8 cellular contexts compared by ENCODE assay signal in the genomic region with DNA sequence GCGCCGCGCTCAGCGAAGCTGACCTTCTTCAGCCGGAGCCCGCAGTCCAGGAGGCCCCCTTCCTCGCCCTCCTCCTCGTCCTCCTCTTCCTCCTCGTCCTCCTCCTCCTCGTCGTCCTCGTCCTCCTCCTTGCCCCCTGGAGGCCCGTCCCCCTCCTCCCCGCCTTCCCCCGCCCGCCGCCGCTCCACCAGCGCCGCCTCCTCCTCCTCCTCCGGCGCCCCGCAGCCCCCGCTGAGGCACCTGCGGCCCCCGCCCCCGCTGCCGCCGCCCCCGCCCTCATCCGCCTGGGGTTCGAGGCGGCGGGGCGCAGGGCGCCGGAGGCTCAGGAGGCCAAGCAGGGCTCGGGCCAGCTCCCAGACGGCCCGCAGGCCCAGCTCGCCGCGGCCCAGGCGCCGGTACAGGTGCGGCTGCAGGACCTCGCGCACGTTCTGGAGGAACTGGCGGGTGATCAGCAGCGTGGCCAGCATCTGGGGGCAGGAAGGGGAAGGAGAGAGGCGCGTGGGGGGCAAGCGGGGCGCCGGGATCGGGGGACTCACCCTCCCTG. TPM values are rescaled to one million over a fixed set of nuclear protein-coding genes. Genes with fewer than 3 reads are reported as not detected.
DNase-seq lines count a peak whose midpoint lies in the region; ATAC-seq and TF ChIP-seq lines count a peak whose summit lies in the region.

No MANE protein-coding gene starts in this region.

- peak; percentile 48 for ATAC-seq in CD4-positive, alpha-beta T cell (ENCODE audit: poor library complexity)
- peak; percentile 33 to 34 for ATAC-seq in naive B cell (ENCODE audit: low read depth in 2 of 2)
- no peak for ATAC-seq in HG02571 (IDR thresholded peaks at IDR 0.05; ENCODE audit: unreplicated experiment)
- ATAC-seq in GM18520 (IDR thresholded peaks at IDR 0.05; ENCODE audit: unreplicated experiment), result no peak

- H3K27me3 ChIP-seq in CD4-positive, alpha-beta T cell (ENCODE audit: control insufficient read depth, insufficient read depth, low read length), result no peaks in the 10 kb centered on the region
- H3K27me3 ChIP-seq in colonic mucosa, result peaks cover 10% of the 10 kb centered on the region

- H3K36me3 Mint-ChIP-seq in CD4-positive, alpha-beta T cell (ENCODE audit: low read depth), result no peaks in the 10 kb centered on the region
- H3K36me3 Mint-ChIP-seq in naive B cell, result no peaks in the 10 kb centered on the region

- POLR2A ChIA-PET in CD4-positive, alpha-beta T cell (lab: Charles Lee), result interaction anchor here (1.2 to 3.5 kb wide), 4 partner anchors 8 to 36 kb away, joined by 3 to 29 read pairs (median 7); partner anchors contain the start of genes DDA1 and MRPL34

- H3K4me1 Mint-ChIP-seq in CD4-positive, alpha-beta T cell (ENCODE audit: low read depth), result peaks cover 15% of the 10 kb centered on the region
- peaks cover 7 to 12% (median 12%) of the 10 kb centered on the region in 3 donors for H3K4me1 Mint-ChIP-seq in naive B cell

- H3K4me3 Mint-ChIP-seq in CD4-positive, alpha-beta T cell, result peak overlapping the region; percentile 71
- peak overlapping the region in 7 of 8 donors; percentile 64 to 86 (median 81) for H3K4me3 Mint-ChIP-seq in naive B cell

- no peaks in the 10 kb centered on the region for H3K36me3 ChIP-seq in colonic mucosa

- peaks cover 11% of the 10 kb centered on the region for H3K4me1 ChIP-seq in colonic mucosa

- H3K27ac Mint-ChIP-seq in CD4-positive, alpha-beta T cell, result no peak overlapping the region
- peak overlapping the region in 1 of 6 donors; percentile 24 for H3K27ac Mint-ChIP-seq in naive B cell

- H3K4me3 ChIP-seq in LNCaP clone FGC (ENCODE audit: low read depth, low read length) (peak overlapping the region; percentile 57), colonic mucosa (peak overlapping the region; percentile 53)

- H3K9me3 ChIP-seq in CD4-positive, alpha-beta T cell (ENCODE audit: control insufficient read depth, low read length), result no peaks in the 10 kb centered on the region
- no peaks in the 10 kb centered on the region for H3K9me3 ChIP-seq in colonic mucosa

- peak overlapping the region; percentile 34 to 66 for H3K9ac ChIP-seq in colonic mucosa (ENCODE audit: low read depth in 2 of 2, low read length in 2 of 2)

- no peaks in the 10 kb centered on the region for H3K9me3 Mint-ChIP-seq in CD4-positive, alpha-beta T cell
- no peaks in the 10 kb centered on the region for H3K9me3 Mint-ChIP-seq in naive B cell

- intact Hi-C loops in CD4-positive, alpha-beta T cell (cut with DNase I, micrococcal nuclease), result no loop called here
- intact Hi-C loops in colonic mucosa (cut with DNase I), result no loop called here

- H3K27me3 Mint-ChIP-seq in CD4-positive, alpha-beta T cell, result no peaks in the 10 kb centered on the region
- H3K27me3 Mint-ChIP-seq in naive B cell, result peaks cover 0 to 15% (median 10%) of the 10 kb centered on the region in 3 donors

- CTCF ChIA-PET in CD4-positive, alpha-beta T cell (lab: Charles Lee), result interaction anchor here (0.6 to 3.5 kb wide), 3 partner anchors 11 to 80 kb away, joined by 3 to 13 read pairs (median 3); partner anchors contain the start of gene MRPL34

- no peak for TF ChIP-seq CTCF in CD4-positive, alpha-beta T cell (IDR thresholded peaks at IDR 0.05)
- TF ChIP-seq CTCF in LNCaP clone FGC (IDR thresholded peaks at IDR 0.05; ENCODE audit: control insufficient read depth, extremely low read depth, insufficient read depth) (no peak), colonic mucosa (IDR thresholded peaks at IDR 0.05) (no peak)

- peak overlapping the region; percentile 59 for H3K27ac ChIP-seq in CD4-positive, alpha-beta T cell (ENCODE audit: low read depth, low read length)
- H3K27ac ChIP-seq in colonic mucosa, result peak overlapping the region; percentile 73

- DNase-seq in CD4-positive, alpha-beta T cell, result peak in 6 of 10 experiments; percentile 27 to 59 (median 44)
- DNase-seq in LNCaP clone FGC (ENCODE audit: low read depth) (no peak), colonic mucosa (no peak), naive B cell (peak; percentile 38), SW 1271 (lab: John Stamatoyannopoulos, UW) (no peak), nucleus accumbens (lab: John Stamatoyannopoulos, UW) (no peak)

RNA-seq across cellular contexts. Expression of gene ANO8, which starts 6.1 kb away (rescaled TPM):
- total RNA-seq in CD4-positive, alpha-beta T cell, result 10 to 100 TPM; 15.3 TPM
- total RNA-seq in colonic mucosa, result 10 to 100 TPM in 1 of 2 donors, 1 to 10 TPM in 1; 8.9 to 13.7 TPM
- not detected for polyA plus RNA-seq in naive B cell (ENCODE audit: low read depth in 6 of 6)

RNA-seq across cellular contexts. Expression of gene GTPBP3, which starts 8.8 kb away (rescaled TPM):
- total RNA-seq in CD4-positive, alpha-beta T cell, result 10 to 100 TPM; 21.2 to 24.0 TPM
- total RNA-seq in colonic mucosa, result 10 to 100 TPM; 15.4 to 26.9 TPM
- polyA plus RNA-seq in naive B cell (ENCODE audit: low read depth in 6 of 6), result 1 to 10 TPM; 5.6 to 9.7 (median 6.8) TPM

RNA-seq across cellular contexts. Expression of gene DDA1, which starts 19.2 kb away (rescaled TPM):
- total RNA-seq in CD4-positive, alpha-beta T cell, result 10 to 100 TPM; 41.4 to 43.4 TPM
- total RNA-seq in colonic mucosa, result 10 to 100 TPM; 39.1 to 45.0 TPM
- polyA plus RNA-seq in naive B cell (ENCODE audit: low read depth in 6 of 6), result 10 to 100 TPM; 16.2 to 25.0 (median 22.6) TPM

RNA-seq across cellular contexts. Expression of gene MRPL34, which starts 22.9 kb away (rescaled TPM):
- total RNA-seq in CD4-positive, alpha-beta T cell, result 10 to 100 TPM; 28.4 to 28.7 TPM
- total RNA-seq in colonic mucosa, result 100 to 1,000 TPM; 127 to 184 TPM
- 100 to 1,000 TPM; 121 to 189 (median 160) TPM for polyA plus RNA-seq in naive B cell (ENCODE audit: low read depth in 6 of 6)

RNA-seq across cellular contexts. Expression of gene ABHD8, which starts 25.4 kb away (rescaled TPM):
- 1 to 10 TPM; 4.4 to 4.6 TPM for total RNA-seq in CD4-positive, alpha-beta T cell
- 1 to 10 TPM; 4.3 to 5.2 TPM for total RNA-seq in colonic mucosa
- 1 to 10 TPM; 6.4 to 8.6 (median 7.4) TPM for polyA plus RNA-seq in naive B cell (ENCODE audit: low read depth in 6 of 6)

Comparison
In these comparisons a context has a peak if more than half of its experiments do, and no peak if none do; other contexts are left out.
1. ATAC-seq: peak in CD4-positive, alpha-beta T cell (single experiment) and naive B cell (2 of 2); none in HG02571 (single experiment) and GM18520 (single experiment).
2. DNase-seq: peak in CD4-positive, alpha-beta T cell (6 of 10) and naive B cell (single experiment); none in LNCaP clone FGC (single experiment), colonic mucosa (single experiment), SW 1271 (0 of 2) and nucleus accumbens (0 of 56).